In genomic region chr3:69094467-69095205, GRCh38 we compare ENCODE assay signal across 1 cellular context.
TF ChIP-seq lines count a peak whose summit lies in the region.

No MANE protein-coding gene starts in this region.

TF ChIP-seq in K562, 482 proteins besides CTCF, POLR2A, EP300 and RAD21:
- peak; percentile 37; the same call in 1 of the 2 replicates for TF ChIP-seq SPI1 (IDR thresholded peaks at IDR 0.05; ENCODE audit: borderline replicate concordance, low read depth, low read length)
- no peak for TF ChIP-seq NR2F6 (CRISPR knock-in tag; IDR thresholded peaks at IDR 0.05)
- 0 out of 2 replicates have a peak, but pooled peaks have one; percentile 17 for TF ChIP-seq NFE2 (IDR thresholded peaks at IDR 0.05; ENCODE audit: low read depth)
